Comparison of ENCODE assay signal across 9 cellular contexts in the genomic region with DNA sequence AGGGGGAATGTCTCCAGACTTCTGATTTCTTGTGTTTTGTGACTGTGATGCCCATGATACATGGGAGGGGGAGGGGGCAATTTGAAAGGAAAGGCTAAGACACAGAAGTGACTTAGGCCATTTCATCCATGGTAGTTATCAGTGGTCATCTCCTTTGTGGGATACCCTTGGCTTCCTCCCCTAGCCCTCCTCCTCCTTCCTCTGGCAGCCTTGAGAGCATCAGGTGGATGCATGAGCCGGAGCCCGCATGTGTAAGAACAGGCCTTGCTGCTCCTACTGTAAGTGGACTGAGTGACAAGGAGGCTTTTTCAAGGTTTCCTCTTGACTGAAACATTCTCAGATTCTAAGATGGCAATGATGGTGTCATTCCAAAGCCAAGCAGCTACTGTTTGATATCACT. TPM values are rescaled to one million over a fixed set of nuclear protein-coding genes. Genes with fewer than 3 reads are reported as not detected.
A peak's percentile ranks its signal among the peaks of the same experiment; 100 is the strongest.
DNase-seq lines count a peak whose midpoint lies in the region; ATAC-seq, FAIRE-seq and TF ChIP-seq lines count a peak whose summit lies in the region.
"Had no signal": no experiment of that assay in that cellular context is flagged by ENCODE, and none has a peak within 500 bp of the region (broad histone marks: within the 10 kb centered on the region; RNA-seq: fewer than 3 reads in every experiment).

No MANE protein-coding gene starts in this region.

- in situ Hi-C loops in HepG2 (cut with HindIII; ENCODE audit: extremely low pct_ligation_motif_present, low pct_unique_long_range_greater_than_20kb) = no loop called here

- H3K79me2 ChIP-seq in HepG2 (ENCODE audit: insufficient read depth, low read length) = no peaks in the 10 kb centered on the region

- H3K4me3 ChIP-seq in heart left ventricle (peak overlapping the region in 8 of 12 donors; percentile 56 to 94 (median 76)), right atrium auricular region (peak overlapping the region in 1 of 2 donors; percentile 78), HepG2 (replicated peaks in 1 of 3; ENCODE audit: insufficient read depth in 1 of 3, low read depth in 2 of 3, low read length in 3 of 3) (no peak overlapping the region), upper lobe of left lung (peak overlapping the region in 3 of 4 donors; percentile 66 to 78 (median 75))

- TF ChIP-seq CTCF in heart left ventricle (IDR thresholded peaks at IDR 0.05) (no peak), right atrium auricular region (IDR thresholded peaks at IDR 0.05) (no peak), HepG2 (CRISPR knock-in tag; IDR thresholded peaks at IDR 0.05) (no peak), upper lobe of left lung (IDR thresholded peaks at IDR 0.05) (no peak)

- WGBS in heart left ventricle, 4 donors = 76 to 100% (median 81%) methylated on average over 2 of the region's 2 CpGs
- 90% methylated on average over 2 of the region's 2 CpGs for WGBS in HepG2 (ENCODE audit: low lambda C conversion rate)
- WGBS in upper lobe of left lung, 2 donors = 69 to 71% methylated on average over 2 of the region's 2 CpGs

- H3K36me3 Mint-ChIP-seq in activated CD8-positive, alpha-beta T cell treated with anti-CD3 and anti-CD28 coated beads, Interleukin-2, amount 10 ng/mL, durations not matched to agents 7 days and 5 days (ENCODE audit: low read depth) = peaks cover 26% of the 10 kb centered on the region

- no peaks in the 10 kb centered on the region for H4K20me1 ChIP-seq in HepG2 (ENCODE audit: insufficient read depth, low read length)

- no peak for TF ChIP-seq EP300 in HepG2 (IDR thresholded peaks at IDR 0.05; ENCODE audit: low read depth in 2 of 2, low read length in 2 of 2)
- TF ChIP-seq EP300 in HepG2 (CRISPR knock-in tag; IDR thresholded peaks at IDR 0.05; ENCODE audit: borderline replicate concordance) = no peak
- TF ChIP-seq EP300 in upper lobe of left lung (IDR thresholded peaks at IDR 0.05) = no peak

- H3K4me3 Mint-ChIP-seq in activated CD8-positive, alpha-beta T cell treated with anti-CD3 and anti-CD28 coated beads, Interleukin-2, amount 10 ng/mL, durations not matched to agents 7 days and 5 days = peak overlapping the region; percentile 90

- DNase-seq in heart left ventricle = no peak
- no peak for DNase-seq in right atrium auricular region (ENCODE audit: low spot score)
- DNase-seq in activated CD8-positive, alpha-beta T cell treated with anti-CD3 and anti-CD28 coated beads, Interleukin-2, amount 10 ng/mL, durations not matched to agents 7 days and 5 days = no peak
- DNase-seq in HepG2 (ENCODE audit: low spot score) = no peak
- DNase-seq in upper lobe of left lung = no peak
- no peak for DNase-seq in amniotic stem cell (lab: John Stamatoyannopoulos, UW)
- DNase-seq in mucosa of gallbladder (ENCODE audit: low spot score) = no peak

- FAIRE-seq in HepG2 (lab: Jason Lieb, UNC) = no peak

- peaks cover 0 to 43% (median 5%) of the 10 kb centered on the region in 12 donors for H3K4me1 ChIP-seq in heart left ventricle
- peaks cover 0 to 8% of the 10 kb centered on the region in 2 donors for H3K4me1 ChIP-seq in right atrium auricular region
- H3K4me1 ChIP-seq in HepG2 (ENCODE audit: insufficient read depth, low read length) = peaks cover 4% of the 10 kb centered on the region; the same call in 1 of the 2 replicates
- peaks cover 7 to 18% (median 11%) of the 10 kb centered on the region in 4 donors for H3K4me1 ChIP-seq in upper lobe of left lung

- H3K27ac Mint-ChIP-seq in activated CD8-positive, alpha-beta T cell treated with anti-CD3 and anti-CD28 coated beads, Interleukin-2, amount 10 ng/mL, durations not matched to agents 7 days and 5 days = peak overlapping the region; percentile 90

- peaks cover 36% of the 10 kb centered on the region for H3K4me1 Mint-ChIP-seq in activated CD8-positive, alpha-beta T cell treated with anti-CD3 and anti-CD28 coated beads, Interleukin-2, amount 10 ng/mL, durations not matched to agents 7 days and 5 days (ENCODE audit: low read depth)

- CTCF ChIA-PET in activated CD8-positive, alpha-beta T cell treated with anti-CD3 and anti-CD28 coated beads, Interleukin-2, amount 10 ng/mL, durations not matched to agents 7 days and 5 days (lab: Charles Lee) = interaction anchor here (0.7 to 3.4 kb wide), 2 partner anchors 11 to 210 kb away, joined by 3 to 17 read pairs; no protein-coding TSS in a partner anchor
- CTCF ChIA-PET in HepG2 (lab: Yijun Ruan, JAX; ENCODE audit: low intra/inter-chr PET ratio, low total read pairs) = no interaction called here

- H3K36me3 ChIP-seq in heart left ventricle = no peaks in the 10 kb centered on the region
- H3K36me3 ChIP-seq in right atrium auricular region = no peaks in the 10 kb centered on the region
- H3K36me3 ChIP-seq in HepG2 (replicated peaks in 1 of 2; ENCODE audit: control insufficient read depth in 1 of 2, insufficient read depth in 2 of 2, low read length in 2 of 2) = no peaks in the 10 kb centered on the region
- H3K36me3 ChIP-seq in upper lobe of left lung = no peaks in the 10 kb centered on the region
- H3K36me3 ChIP-seq: cardiac muscle cell had no signal

- POLR2A ChIA-PET in activated CD8-positive, alpha-beta T cell treated with anti-CD3 and anti-CD28 coated beads, Interleukin-2, amount 10 ng/mL, durations not matched to agents 7 days and 5 days (lab: Charles Lee) = interaction anchor here (0.8 to 2.7 kb wide), 2 partner anchors 9 to 11 kb away, joined by 3 to 6 read pairs; no protein-coding TSS in a partner anchor
- POLR2A ChIA-PET in HepG2 (lab: Yijun Ruan, JAX) = no interaction called here

- no peak overlapping the region for H3K9ac ChIP-seq in HepG2 (ENCODE audit: insufficient read depth, low read depth, low read length)

- H2AFZ ChIP-seq in HepG2 (ENCODE audit: low read length) = no peak overlapping the region

- H3K27me3 Mint-ChIP-seq in activated CD8-positive, alpha-beta T cell treated with anti-CD3 and anti-CD28 coated beads, Interleukin-2, amount 10 ng/mL, durations not matched to agents 7 days and 5 days (ENCODE audit: low read depth) = peaks cover 7% of the 10 kb centered on the region

- H3K4me2 ChIP-seq in HepG2 (ENCODE audit: low read depth, low read length) = peak overlapping the region; percentile 98; the same call in 1 of the 2 replicates

- H3K27me3 ChIP-seq in heart left ventricle (no peaks in the 10 kb centered on the region), right atrium auricular region (no peaks in the 10 kb centered on the region), HepG2 (ENCODE audit: control insufficient read depth in 1 of 2, insufficient read depth in 2 of 2, low read length in 2 of 2) (peaks cover 0 to 4% of the 10 kb centered on the region in 2 experiments; a peak in 3 of 5 replicates), upper lobe of left lung (no peaks in the 10 kb centered on the region)
- H3K27me3 ChIP-seq: cardiac muscle cell had no signal

- TF ChIP-seq POLR2A in heart left ventricle (IDR thresholded peaks at IDR 0.05) (no peak), HepG2 (IDR thresholded peaks at IDR 0.05; ENCODE audit: insufficient read depth in 1 of 2, low read depth in 2 of 2, low read length in 2 of 2) (no peak), upper lobe of left lung (IDR thresholded peaks at IDR 0.05) (no peak)

- no peaks in the 10 kb centered on the region for H3K9me3 Mint-ChIP-seq in activated CD8-positive, alpha-beta T cell treated with anti-CD3 and anti-CD28 coated beads, Interleukin-2, amount 10 ng/mL, durations not matched to agents 7 days and 5 days (ENCODE audit: insufficient read depth)

- TSS peak; percentile 60 for BruUV-seq in HepG2 (replicated peaks; lab: Mats Ljungman, UMichigan)

- ATAC-seq in heart left ventricle (no peak), HepG2 (peak; percentile 12; the same call in 1 of the 3 replicates), upper lobe of left lung (ENCODE audit: low FRiP score in 2 of 2) (peak in 1 of 2 donors; percentile 37), HG03280 (IDR thresholded peaks at IDR 0.05; ENCODE audit: unreplicated experiment) (no peak)
- ATAC-seq in activated CD8-positive, alpha-beta T cell treated with anti-CD3 and anti-CD28 coated beads, Interleukin-2, amount 10 ng/mL, durations not matched to agents 7 days and 5 days = no peak

- no peak for TF ChIP-seq RAD21 in HepG2 (CRISPR knock-in tag; IDR thresholded peaks at IDR 0.05)

- intact Hi-C loops in heart left ventricle (cut with DNase I) (no loop called here), HepG2 (cut with micrococcal nuclease; ENCODE audit: unreplicated experiment) (no loop called here)

- H3K9me3 ChIP-seq in heart left ventricle (no peaks in the 10 kb centered on the region), right atrium auricular region (no peaks in the 10 kb centered on the region), HepG2 (ENCODE audit: low read length) (no peaks in the 10 kb centered on the region), upper lobe of left lung (no peaks in the 10 kb centered on the region)

- H3K27ac ChIP-seq in heart left ventricle (peak overlapping the region in 3 of 12 donors; percentile 55 to 70 (median 69)), right atrium auricular region (peak overlapping the region in 1 of 2 donors; percentile 70), HepG2 (ENCODE audit: extremely low read length, insufficient read depth, low read length) (no peak overlapping the region), upper lobe of left lung (peak overlapping the region in 1 of 4 donors; percentile 88)
- H3K27ac ChIP-seq: cardiac muscle cell had no signal

RNA-seq across cellular contexts. Expression of gene CD83, which starts 0.9 kb away (rescaled TPM):
- total RNA-seq in heart left ventricle (10 to 100 TPM in 1 of 9 donors, 1 to 10 TPM in 6, under 1 TPM in 2; 0.56 to 10.3 (median 2.0) TPM), right atrium auricular region (1 to 10 TPM; 1.7 to 2.1 TPM), HepG2 (2016; rRNA removed; fragmentation: Illumina TruSeq; extraction: Trizol) (1.7 and 2.3 TPM in 2 replicates), upper lobe of left lung (10 to 100 TPM; 13.6 to 40.6 (median 21.5) TPM), mucosa of gallbladder (5.8 TPM)
- polyA plus RNA-seq in heart left ventricle (under 1 TPM; 0.38 to 0.71 TPM), HepG2 (2011; rRNA removed) (0.46 and 0.51 TPM in 2 replicates)
- 10 to 100 TPM; 10.0 to 10.1 TPM for total RNA-seq in activated CD8-positive, alpha-beta T cell treated with anti-CD3 and anti-CD28 coated beads, Interleukin-2, amount 10 ng/mL, durations not matched to agents 7 days and 5 days
- 1.1 and 1.2 TPM in 2 replicates for total RNA-seq in HepG2 (2016; cell fraction: cytosol; rRNA removed; fragmentation: Illumina TruSeq; extraction: Trizol; ENCODE audit: low read depth)
- 1.9 and 3.0 TPM in 2 replicates for total RNA-seq in HepG2 (2016; cell fraction: insoluble cytoplasmic fraction; rRNA removed; fragmentation: Illumina TruSeq; extraction: Trizol)
- total RNA-seq in HepG2 (2016; cell fraction: membrane; rRNA removed; fragmentation: Illumina TruSeq; extraction: Trizol) = 2.0 and 2.5 TPM in 2 replicates
- total RNA-seq in HepG2 (2016; cell fraction: nucleus; rRNA removed; fragmentation: Illumina TruSeq; extraction: Trizol) = 2.2 and 2.3 TPM in 2 replicates
- 0.28 and 0.55 TPM in 2 replicates for polyA plus RNA-seq in HepG2 (2011; cell fraction: cytosol; rRNA removed)
- polyA plus RNA-seq in HepG2 (2011; cell fraction: nucleus; rRNA removed) = 0.24 and 0.35 TPM in 2 replicates
- polyA plus RNA-seq in HepG2 (2012) = 0.89 and 1.4 TPM in 2 replicates
- polyA plus RNA-seq in HepG2 (2016; cell fraction: cytosol; fragmentation: Illumina TruSeq; extraction: Trizol; ENCODE audit: low read depth) = 0.74 and 0.84 TPM in 2 replicates
- polyA plus RNA-seq in HepG2 (2016; cell fraction: insoluble cytoplasmic fraction; fragmentation: Illumina TruSeq; extraction: Trizol; ENCODE audit: low read depth) = 1.6 and 2.0 TPM in 2 replicates
- polyA plus RNA-seq in HepG2 (2016; cell fraction: membrane; fragmentation: Illumina TruSeq; extraction: Trizol; ENCODE audit: low read depth) = 1.7 and 1.8 TPM in 2 replicates
- 2.8 and 3.1 TPM in 2 replicates for polyA plus RNA-seq in HepG2 (2016; cell fraction: nucleus; fragmentation: Illumina TruSeq; extraction: Trizol; ENCODE audit: insufficient read depth, low read depth)
- 0.36 and 7.7 TPM in 2 replicates for polyA minus RNA-seq in HepG2 (2011; rRNA and poly(A)+ RNA removed; ENCODE audit: low replicate concordance)
- not detected in 2 replicates for polyA minus RNA-seq in HepG2 (2011; cell fraction: cytosol; rRNA and poly(A)+ RNA removed)
- 0.37 TPM in 1 of 2 replicates, not detected in the other for polyA minus RNA-seq in HepG2 (2011; cell fraction: nucleus; rRNA and poly(A)+ RNA removed)

Comparison
In these comparisons a context has a peak if more than half of its experiments do, and no peak if none do; other contexts are left out.
1. H3K4me3 ChIP-seq: peak in heart left ventricle (8 of 12) and upper lobe of left lung (3 of 4); none in HepG2 (0 of 3).